Comparison of ENCODE assay signal across 13 cellular contexts in genomic region chr15:29736745-29737023, GRCh38.
DNase-seq lines count a peak whose midpoint lies in the region; ATAC-seq, FAIRE-seq and TF ChIP-seq lines count a peak whose summit lies in the region.
"Had no signal": no experiment of that assay in that cellular context is flagged by ENCODE, and none has a peak within 500 bp of the region (broad histone marks: within the 10 kb centered on the region; RNA-seq: fewer than 3 reads in every experiment).

No MANE protein-coding gene starts in this region.

- CTCF ChIA-PET in MCF 10A (lab: Yijun Ruan, JAX): interaction anchor here (0.6 to 2.0 kb wide), 7 partner anchors 10 to 579 kb away, joined by 4 to 14 read pairs (median 5); no protein-coding TSS in a partner anchor

- H3K79me2 ChIP-seq in astrocyte (ENCODE audit: insufficient read depth, low read length) (no peaks in the 10 kb centered on the region), hepatocyte (no peaks in the 10 kb centered on the region)

- H3K27me3 ChIP-seq in breast epithelium (no peaks in the 10 kb centered on the region), astrocyte (ENCODE audit: insufficient read depth, low read length) (no peaks in the 10 kb centered on the region), hepatocyte (no peaks in the 10 kb centered on the region), upper lobe of right lung (no peaks in the 10 kb centered on the region), prostate gland (replicated peaks; ENCODE audit: insufficient read depth) (no peaks in the 10 kb centered on the region)
- H3K27me3 ChIP-seq: thyroid gland had no signal

- H3K9ac ChIP-seq in astrocyte (ENCODE audit: low read length): no peak overlapping the region

- H2AFZ ChIP-seq in astrocyte (ENCODE audit: low read depth, low read length): no peak overlapping the region
- H2AFZ ChIP-seq in hepatocyte: no peak overlapping the region

- H4K20me1 ChIP-seq in astrocyte (ENCODE audit: insufficient read depth, low read length) (peaks cover 6% of the 10 kb centered on the region), hepatocyte (ENCODE audit: insufficient read depth, poor library complexity, severe bottlenecking) (no peaks in the 10 kb centered on the region)

- H3K36me3 ChIP-seq in breast epithelium (no peaks in the 10 kb centered on the region), astrocyte (ENCODE audit: insufficient read depth, low read length) (peaks cover 46% of the 10 kb centered on the region), hepatocyte (replicated peaks; ENCODE audit: insufficient read depth, low read depth) (peaks cover 9% of the 10 kb centered on the region), upper lobe of right lung (peaks cover 86% of the 10 kb centered on the region), prostate gland (no peaks in the 10 kb centered on the region)

- POLR2A ChIA-PET in MCF 10A (lab: Yijun Ruan, JAX): interaction anchor here (0.7 to 2.8 kb wide), 9 partner anchors 10 to 306 kb away, joined by 3 to 17 read pairs (median 4); partner anchors contain the start of gene TJP1

- no peaks in the 10 kb centered on the region for H3K9me3 Mint-ChIP-seq in MCF 10A (ENCODE audit: unreplicated experiment)
- no peaks in the 10 kb centered on the region for H3K9me3 Mint-ChIP-seq in astrocyte (ENCODE audit: unreplicated experiment)
- H3K9me3 Mint-ChIP-seq: activated naive CD8-positive, alpha-beta T cell treated with anti-CD3 and anti-CD28 coated beads, Interleukin-2, amount 10 ng/mL, durations not matched to agents 7 days and 5 days; naive thymus-derived CD8-positive, alpha-beta T cell had no signal

- H3K27ac Mint-ChIP-seq in MCF 10A (ENCODE audit: low read depth, unreplicated experiment) (peak overlapping the region; percentile 60), astrocyte (ENCODE audit: unreplicated experiment) (peak overlapping the region; percentile 19)
- H3K27ac Mint-ChIP-seq: activated naive CD8-positive, alpha-beta T cell treated with anti-CD3 and anti-CD28 coated beads, Interleukin-2, amount 10 ng/mL, durations not matched to agents 7 days and 5 days; naive thymus-derived CD8-positive, alpha-beta T cell had no signal

- H3K4me3 Mint-ChIP-seq in MCF 10A (ENCODE audit: unreplicated experiment): no peak overlapping the region
- no peak overlapping the region for H3K4me3 Mint-ChIP-seq in astrocyte (ENCODE audit: unreplicated experiment)
- H3K4me3 Mint-ChIP-seq: naive thymus-derived CD8-positive, alpha-beta T cell had no signal

- peak; percentile 86 for ATAC-seq in upper lobe of right lung
- no peak for ATAC-seq in GM19035 (IDR thresholded peaks at IDR 0.05; ENCODE audit: unreplicated experiment)
- ATAC-seq: naive thymus-derived CD8-positive, alpha-beta T cell had no signal

- H3K4me1 Mint-ChIP-seq in MCF 10A (ENCODE audit: insufficient read depth, unreplicated experiment) (peaks cover 22% of the 10 kb centered on the region), astrocyte (ENCODE audit: low read depth, unreplicated experiment) (peaks cover 22% of the 10 kb centered on the region)
- H3K4me1 Mint-ChIP-seq: naive thymus-derived CD8-positive, alpha-beta T cell had no signal

- H3K4me2 ChIP-seq in astrocyte (ENCODE audit: low read length) (peak overlapping the region; percentile 35), hepatocyte (no peak overlapping the region)

- no peaks in the 10 kb centered on the region for H3K27me3 Mint-ChIP-seq in MCF 10A (ENCODE audit: insufficient read depth, unreplicated experiment)
- H3K27me3 Mint-ChIP-seq in astrocyte (ENCODE audit: low read depth, unreplicated experiment): no peaks in the 10 kb centered on the region

- TF ChIP-seq POLR2A in breast epithelium (IDR thresholded peaks at IDR 0.05) (no peak), prostate gland (IDR thresholded peaks at IDR 0.05) (no peak)

- no peaks in the 10 kb centered on the region for H3K4me1 ChIP-seq in breast epithelium
- peaks cover 15% of the 10 kb centered on the region for H3K4me1 ChIP-seq in astrocyte (ENCODE audit: insufficient read depth, low read length)
- H3K4me1 ChIP-seq in hepatocyte (ENCODE audit: insufficient read depth): peaks cover 21% of the 10 kb centered on the region
- no peaks in the 10 kb centered on the region for H3K4me1 ChIP-seq in upper lobe of right lung
- H3K4me1 ChIP-seq in prostate gland (replicated peaks): no peaks in the 10 kb centered on the region

- FAIRE-seq in astrocyte (lab: Jason Lieb, UNC): peak; percentile 32

- DNase-seq in MCF 10A (ENCODE audit: unreplicated experiment): peak; percentile 90
- DNase-seq in breast epithelium (ENCODE audit: low spot score in 2 of 2): no peak
- DNase-seq in astrocyte (ENCODE audit: low read depth): peak; percentile 47
- DNase-seq in hepatocyte (ENCODE audit: low spot score): peak; percentile 49
- DNase-seq in upper lobe of right lung: no peak
- no peak for DNase-seq in prostate gland (ENCODE audit: low spot score)
- DNase-seq in NCI-H2171 (lab: John Stamatoyannopoulos, UW): no peak
- DNase-seq: activated CD4-positive, CD25-positive, alpha-beta regulatory T cell treated with anti-CD3 and anti-CD28 coated beads, Interleukin-2, amount 50 U/mL, for 72 hours; activated naive CD8-positive, alpha-beta T cell treated with anti-CD3 and anti-CD28 coated beads, Interleukin-2, amount 10 ng/mL, durations not matched to agents 7 days and 5 days; naive thymus-derived CD8-positive, alpha-beta T cell had no signal

- H3K36me3 Mint-ChIP-seq in MCF 10A (ENCODE audit: insufficient read depth, unreplicated experiment) (peaks cover 55% of the 10 kb centered on the region), astrocyte (ENCODE audit: low read depth, unreplicated experiment) (peaks cover 16% of the 10 kb centered on the region)
- H3K36me3 Mint-ChIP-seq: activated naive CD8-positive, alpha-beta T cell treated with anti-CD3 and anti-CD28 coated beads, Interleukin-2, amount 10 ng/mL, durations not matched to agents 7 days and 5 days; naive thymus-derived CD8-positive, alpha-beta T cell had no signal

- H3K27ac ChIP-seq in breast epithelium (no peak overlapping the region), astrocyte (ENCODE audit: low read depth, low read length) (peak overlapping the region; percentile 25), hepatocyte (peak overlapping the region; percentile 32), upper lobe of right lung (no peak overlapping the region), prostate gland (no peak overlapping the region)
- H3K27ac ChIP-seq: 22Rv1 had no signal

- no peak for TF ChIP-seq CTCF in MCF 10A (IDR thresholded peaks at IDR 0.05; ENCODE audit: unreplicated experiment)
- TF ChIP-seq CTCF in breast epithelium (IDR thresholded peaks at IDR 0.05): no peak
- no peak for TF ChIP-seq CTCF in astrocyte (IDR thresholded peaks at IDR 0.05; ENCODE audit: insufficient read depth, low read depth, low read length)
- no peak for TF ChIP-seq CTCF in hepatocyte (IDR thresholded peaks at IDR 0.05; ENCODE audit: poor library complexity)
- TF ChIP-seq CTCF in upper lobe of right lung (IDR thresholded peaks at IDR 0.05): no peak
- no peak for TF ChIP-seq CTCF in prostate gland (IDR thresholded peaks at IDR 0.05)

- intact Hi-C loops in MCF 10A (cut with micrococcal nuclease) (loop anchor here (5.0 kb wide), 1 partner anchor 64 kb away; no protein-coding TSS in a partner anchor), breast epithelium (cut with DNase I; ENCODE audit: low total_unique reads) (no loop called here), upper lobe of right lung (cut with DNase I) (no loop called here), prostate gland (cut with DNase I) (no loop called here)

- H3K9me3 ChIP-seq in breast epithelium (no peaks in the 10 kb centered on the region), astrocyte (ENCODE audit: insufficient read depth, low read depth, low read length) (no peaks in the 10 kb centered on the region), hepatocyte (ENCODE audit: low read depth) (no peaks in the 10 kb centered on the region), upper lobe of right lung (no peaks in the 10 kb centered on the region), prostate gland (no peaks in the 10 kb centered on the region)
- H3K9me3 ChIP-seq: thyroid gland had no signal

- no peaks in the 10 kb centered on the region for H3K9me2 ChIP-seq in hepatocyte (replicated peaks; ENCODE audit: insufficient read depth)

- BruUV-seq in MCF 10A (replicated peaks; lab: Mats Ljungman, UMichigan): no TSS peak

- H3K4me3 ChIP-seq in breast epithelium (no peak overlapping the region), astrocyte (ENCODE audit: insufficient read depth, low read depth, low read length) (no peak overlapping the region), hepatocyte (no peak overlapping the region), upper lobe of right lung (no peak overlapping the region), prostate gland (no peak overlapping the region)
- H3K4me3 ChIP-seq: thyroid gland had no signal

- WGBS in hepatocyte (ENCODE audit: low lambda C conversion rate, missing lambda C conversion rate): 70% methylated on average over 2 of the region's 2 CpGs
- WGBS in prostate gland: 81% methylated on average over 2 of the region's 2 CpGs

Comparison
In these comparisons a context has a peak if more than half of its experiments do, and no peak if none do; other contexts are left out.
1. DNase-seq: peak in MCF 10A (single experiment), astrocyte (single experiment) and hepatocyte (single experiment); none in breast epithelium (0 of 2), upper lobe of right lung (single experiment), prostate gland (single experiment) and NCI-H2171 (single experiment).
2. H3K27ac ChIP-seq: peak in astrocyte (single experiment) and hepatocyte (single experiment); none in breast epithelium (0 of 2), upper lobe of right lung (single experiment) and prostate gland (0 of 2).